1 cellular context compared by ENCODE assay signal in the genomic region with DNA sequence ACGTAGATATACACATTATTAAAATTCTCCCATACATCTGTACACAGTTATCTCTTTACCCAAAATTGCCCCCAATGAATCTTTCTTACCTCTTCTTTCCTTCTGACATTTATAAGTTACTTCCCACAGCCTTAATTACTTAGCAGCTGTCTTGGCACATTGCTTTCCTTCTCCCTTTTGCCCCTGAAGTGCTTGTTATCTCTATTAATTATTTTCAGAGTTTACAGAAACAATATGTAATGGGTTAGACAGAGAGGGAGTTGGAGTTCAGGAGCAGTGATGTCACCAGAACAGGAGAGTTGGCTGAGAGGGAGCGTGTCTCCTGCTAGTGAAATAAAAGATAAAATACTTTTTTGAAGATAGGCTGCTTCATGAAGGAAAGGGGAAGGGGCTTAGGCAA.
TF ChIP-seq lines count a peak whose summit lies in the region.

No MANE protein-coding gene starts in this region.

TF ChIP-seq in HepG2, 621 proteins besides CTCF, POLR2A, EP300 and RAD21 (continued from another document):
- TF ChIP-seq, protein P1, sequence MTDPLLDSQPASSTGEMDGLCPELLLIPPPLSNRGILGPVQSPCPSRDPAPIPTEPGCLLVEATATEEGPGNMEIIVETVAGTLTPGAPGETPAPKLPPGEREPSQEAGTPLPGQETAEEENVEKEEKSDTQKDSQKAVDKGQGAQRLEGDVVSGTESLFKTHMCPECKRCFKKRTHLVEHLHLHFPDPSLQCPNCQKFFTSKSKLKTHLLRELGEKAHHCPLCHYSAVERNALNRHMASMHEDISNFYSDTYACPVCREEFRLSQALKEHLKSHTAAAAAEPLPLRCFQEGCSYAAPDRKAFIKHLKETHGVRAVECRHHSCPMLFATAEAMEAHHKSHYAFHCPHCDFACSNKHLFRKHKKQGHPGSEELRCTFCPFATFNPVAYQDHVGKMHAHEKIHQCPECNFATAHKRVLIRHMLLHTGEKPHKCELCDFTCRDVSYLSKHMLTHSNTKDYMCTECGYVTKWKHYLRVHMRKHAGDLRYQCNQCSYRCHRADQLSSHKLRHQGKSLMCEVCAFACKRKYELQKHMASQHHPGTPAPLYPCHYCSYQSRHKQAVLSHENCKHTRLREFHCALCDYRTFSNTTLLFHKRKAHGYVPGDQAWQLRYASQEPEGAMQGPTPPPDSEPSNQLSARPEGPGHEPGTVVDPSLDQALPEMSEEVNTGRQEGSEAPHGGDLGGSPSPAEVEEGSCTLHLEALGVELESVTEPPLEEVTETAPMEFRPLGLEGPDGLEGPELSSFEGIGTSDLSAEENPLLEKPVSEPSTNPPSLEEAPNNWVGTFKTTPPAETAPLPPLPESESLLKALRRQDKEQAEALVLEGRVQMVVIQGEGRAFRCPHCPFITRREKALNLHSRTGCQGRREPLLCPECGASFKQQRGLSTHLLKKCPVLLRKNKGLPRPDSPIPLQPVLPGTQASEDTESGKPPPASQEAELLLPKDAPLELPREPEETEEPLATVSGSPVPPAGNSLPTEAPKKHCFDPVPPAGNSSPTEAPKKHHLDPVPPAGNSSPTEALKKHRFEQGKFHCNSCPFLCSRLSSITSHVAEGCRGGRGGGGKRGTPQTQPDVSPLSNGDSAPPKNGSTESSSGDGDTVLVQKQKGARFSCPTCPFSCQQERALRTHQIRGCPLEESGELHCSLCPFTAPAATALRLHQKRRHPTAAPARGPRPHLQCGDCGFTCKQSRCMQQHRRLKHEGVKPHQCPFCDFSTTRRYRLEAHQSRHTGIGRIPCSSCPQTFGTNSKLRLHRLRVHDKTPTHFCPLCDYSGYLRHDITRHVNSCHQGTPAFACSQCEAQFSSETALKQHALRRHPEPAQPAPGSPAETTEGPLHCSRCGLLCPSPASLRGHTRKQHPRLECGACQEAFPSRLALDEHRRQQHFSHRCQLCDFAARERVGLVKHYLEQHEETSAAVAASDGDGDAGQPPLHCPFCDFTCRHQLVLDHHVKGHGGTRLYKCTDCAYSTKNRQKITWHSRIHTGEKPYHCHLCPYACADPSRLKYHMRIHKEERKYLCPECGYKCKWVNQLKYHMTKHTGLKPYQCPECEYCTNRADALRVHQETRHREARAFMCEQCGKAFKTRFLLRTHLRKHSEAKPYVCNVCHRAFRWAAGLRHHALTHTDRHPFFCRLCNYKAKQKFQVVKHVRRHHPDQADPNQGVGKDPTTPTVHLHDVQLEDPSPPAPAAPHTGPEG (CRISPR knock-in tag; IDR thresholded peaks at IDR 0.05): no peak
- TF ChIP-seq, protein P2, sequence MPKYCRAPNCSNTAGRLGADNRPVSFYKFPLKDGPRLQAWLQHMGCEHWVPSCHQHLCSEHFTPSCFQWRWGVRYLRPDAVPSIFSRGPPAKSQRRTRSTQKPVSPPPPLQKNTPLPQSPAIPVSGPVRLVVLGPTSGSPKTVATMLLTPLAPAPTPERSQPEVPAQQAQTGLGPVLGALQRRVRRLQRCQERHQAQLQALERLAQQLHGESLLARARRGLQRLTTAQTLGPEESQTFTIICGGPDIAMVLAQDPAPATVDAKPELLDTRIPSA (CRISPR knock-in tag; IDR thresholded peaks at IDR 0.05; ENCODE audit: borderline replicate concordance): no peak
- TF ChIP-seq TRIM24 (CRISPR knock-in tag; IDR thresholded peaks at IDR 0.05): no peak
- no peak for TF ChIP-seq ZNF296 (CRISPR knock-in tag; conservative IDR thresholded peaks at IDR 0.05)
